In the genomic region with DNA sequence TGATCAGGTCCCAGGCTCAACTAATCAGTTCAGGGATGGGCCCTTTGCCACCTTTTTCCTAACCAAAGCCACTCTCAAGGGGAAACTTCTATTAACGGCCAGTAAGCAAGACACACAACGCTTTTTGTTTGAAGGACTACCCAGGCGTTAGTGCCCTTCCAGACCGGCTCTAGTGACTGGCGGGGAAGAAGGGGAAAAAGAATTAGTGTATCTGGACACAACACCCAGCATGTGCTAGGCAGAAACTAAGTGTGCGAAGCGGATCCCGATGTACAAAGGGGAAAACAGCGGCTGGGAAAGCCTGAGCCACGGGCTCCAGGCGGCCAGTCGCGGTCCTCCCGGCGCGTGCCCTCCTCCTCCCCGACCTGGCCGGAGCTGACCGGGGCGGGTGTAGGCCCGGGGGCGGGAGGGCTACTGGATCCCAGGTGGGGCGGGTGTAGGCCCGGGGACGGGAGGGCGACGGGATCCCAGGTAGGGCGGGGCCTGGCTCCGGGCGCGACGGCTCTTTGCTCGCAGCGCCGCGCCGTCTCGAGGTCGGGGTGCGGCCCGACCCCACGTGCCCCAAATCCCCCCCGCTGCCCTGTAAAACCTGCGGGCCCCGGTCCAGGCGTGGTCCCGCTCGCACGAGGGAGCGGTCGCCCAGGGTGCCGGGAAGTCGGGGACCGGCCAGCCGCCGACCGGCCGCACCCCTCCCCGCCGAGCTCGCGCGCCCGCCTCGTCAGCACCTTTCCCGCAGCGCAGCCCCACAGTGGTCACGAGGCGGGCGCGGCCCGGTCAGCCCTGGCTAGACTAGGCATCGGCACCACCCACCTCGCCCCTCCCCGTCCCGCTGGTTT, we compare ENCODE assay signal across 8 cellular contexts. TPM values are rescaled to one million over a fixed set of nuclear protein-coding genes. Genes with fewer than 3 reads are reported as not detected.
A peak's percentile ranks its signal among the peaks of the same experiment; 100 is the strongest.
DNase-seq lines count a peak whose midpoint lies in the region; ATAC-seq and TF ChIP-seq lines count a peak whose summit lies in the region.

No MANE protein-coding gene starts in this region.

- TF ChIP-seq RAD21 in neural cell (conservative IDR thresholded peaks at IDR 0.05) = no peak

- H3K9me3 ChIP-seq in Loucy (ENCODE audit: insufficient read depth, low read depth, low read length) (no peaks in the 10 kb centered on the region), neural cell (ENCODE audit: low read length) (no peaks in the 10 kb centered on the region)

- H3K9me3 Mint-ChIP-seq in activated CD8-positive, alpha-beta T cell treated with anti-CD3 and anti-CD28 coated beads for 36 hours = no peaks in the 10 kb centered on the region

- no peak for TF ChIP-seq CTCF in Loucy (conservative IDR thresholded peaks at IDR 0.05; ENCODE audit: low read length)
- TF ChIP-seq CTCF in activated CD8-positive, alpha-beta T cell treated with anti-CD3 and anti-CD28 coated beads for 36 hours (IDR thresholded peaks at IDR 0.05) = no peak
- TF ChIP-seq CTCF in fibroblast of mammary gland (conservative IDR thresholded peaks at IDR 0.05; ENCODE audit: control insufficient read depth, insufficient read depth, low read depth, low read length) = no peak
- no peak for TF ChIP-seq CTCF in neural cell (IDR thresholded peaks at IDR 0.05; ENCODE audit: poor library complexity, severe bottlenecking)

- peak overlapping the region; percentile 76 for H3K27ac ChIP-seq in neural cell (ENCODE audit: low read length)

- H3K9ac ChIP-seq in Loucy (ENCODE audit: low read depth, low read length, poor library complexity, severe bottlenecking) = peak overlapping the region; percentile 99
- peak overlapping the region; percentile 84 for H3K9ac ChIP-seq in neural cell (ENCODE audit: low read length)

- peaks cover 31% of the 10 kb centered on the region for H3K4me1 ChIP-seq in Loucy (ENCODE audit: insufficient read depth, low read length, poor library complexity, severe bottlenecking)

- H3K79me2 ChIP-seq in Loucy (ENCODE audit: insufficient read depth, low read length) = peaks cover 13% of the 10 kb centered on the region
- H3K79me2 ChIP-seq in neural cell (replicated peaks; ENCODE audit: insufficient read depth, low read length) = no peaks in the 10 kb centered on the region

- H2AFZ ChIP-seq in Loucy (ENCODE audit: low read length) (peak overlapping the region; percentile 70), neural cell (ENCODE audit: low read depth, low read length) (peak overlapping the region; percentile 80)

- intact Hi-C loops in activated CD8-positive, alpha-beta T cell treated with anti-CD3 and anti-CD28 coated beads for 36 hours (cut with micrococcal nuclease) = loop anchor here (2.0 to 5.0 kb wide), 2 partner anchors 50 to 227 kb away; a partner anchor contains a TSS

- peak; percentile 22 for ATAC-seq in activated CD8-positive, alpha-beta T cell treated with anti-CD3 and anti-CD28 coated beads for 36 hours

- H3F3A ChIP-seq in Loucy (ENCODE audit: low read depth) (no peaks in the 10 kb centered on the region), neural cell (ENCODE audit: insufficient read depth, low read length, poor library complexity, severe bottlenecking) (no peaks in the 10 kb centered on the region)

- H3K4me2 ChIP-seq in Loucy (ENCODE audit: low read depth, low read length, poor library complexity, severe bottlenecking) (peak overlapping the region; percentile 90), neural cell (ENCODE audit: low read length) (peak overlapping the region; percentile 73)

- H3K4me3 ChIP-seq in H7 (ENCODE audit: insufficient read depth, low read depth, low read length) = peak overlapping the region; percentile 57
- peak overlapping the region; percentile 98 for H3K4me3 ChIP-seq in Loucy (ENCODE audit: low read length, poor library complexity, severe bottlenecking)
- peak overlapping the region; percentile 53 for H3K4me3 ChIP-seq in fibroblast of mammary gland (ENCODE audit: control insufficient read depth, low read depth, low read length)
- H3K4me3 ChIP-seq in neural cell (ENCODE audit: low read length) = peak overlapping the region; percentile 76

- H3K9me2 ChIP-seq in Loucy (replicated peaks; ENCODE audit: low read depth, low read length) (no peaks in the 10 kb centered on the region), neural cell (ENCODE audit: insufficient read depth, low read length) (no peaks in the 10 kb centered on the region)

- H3K27me3 ChIP-seq in H7 (ENCODE audit: control insufficient read depth, insufficient read depth, low read length) = no peaks in the 10 kb centered on the region
- H3K27me3 ChIP-seq in Loucy (ENCODE audit: insufficient read depth, low read length, poor library complexity, severe bottlenecking) = no peaks in the 10 kb centered on the region
- H3K27me3 ChIP-seq in neural cell (ENCODE audit: insufficient read depth, low read depth, low read length) = no peaks in the 10 kb centered on the region

- H3K27me3 Mint-ChIP-seq in activated CD8-positive, alpha-beta T cell treated with anti-CD3 and anti-CD28 coated beads for 36 hours = no peaks in the 10 kb centered on the region

- H3K4me1 Mint-ChIP-seq in activated CD8-positive, alpha-beta T cell treated with anti-CD3 and anti-CD28 coated beads for 36 hours (ENCODE audit: low read depth) = peaks cover 70% of the 10 kb centered on the region

- H3K27ac Mint-ChIP-seq in activated CD8-positive, alpha-beta T cell treated with anti-CD3 and anti-CD28 coated beads for 36 hours = peak overlapping the region; percentile 100

- H3K36me3 Mint-ChIP-seq in activated CD8-positive, alpha-beta T cell treated with anti-CD3 and anti-CD28 coated beads for 36 hours (ENCODE audit: low read depth) = peaks cover 9% of the 10 kb centered on the region

- H3K4me3 Mint-ChIP-seq in activated CD8-positive, alpha-beta T cell treated with anti-CD3 and anti-CD28 coated beads for 36 hours = peak overlapping the region; percentile 86

- CTCF ChIA-PET in activated CD8-positive, alpha-beta T cell treated with anti-CD3 and anti-CD28 coated beads for 36 hours (lab: Charles Lee) = interaction anchor here (1.0 to 14.0 kb wide), 16 partner anchors 9 to 229 kb away, joined by 3 to 215 read pairs (median 4); a partner anchor contains a TSS

- DNase-seq in NCI-H510A (lab: John Stamatoyannopoulos, UW) = peak; percentile 65
- no peak for DNase-seq in NCI-H510A treated with DMSO at 0.1 percent for 48 hours (lab: John Stamatoyannopoulos, UW)
- peak; percentile 90 for DNase-seq in H7
- no peak for DNase-seq in activated CD8-positive, alpha-beta T cell treated with anti-CD3 and anti-CD28 coated beads for 36 hours
- DNase-seq in fibroblast of mammary gland (ENCODE audit: low read depth) = peak; percentile 42
- no peak for DNase-seq in superior temporal gyrus (ENCODE audit: extremely low spot score)

- H3K36me3 ChIP-seq in H7 (replicated peaks; ENCODE audit: control insufficient read depth, insufficient read depth, low read length) = no peaks in the 10 kb centered on the region
- no peaks in the 10 kb centered on the region for H3K36me3 ChIP-seq in Loucy (ENCODE audit: insufficient read depth, low read length)
- H3K36me3 ChIP-seq in neural cell (ENCODE audit: insufficient read depth, low read length) = no peaks in the 10 kb centered on the region

- H4K20me1 ChIP-seq in Loucy (ENCODE audit: insufficient read depth, low read length, poor library complexity, severe bottlenecking) = no peaks in the 10 kb centered on the region
- H4K20me1 ChIP-seq in neural cell (ENCODE audit: insufficient read depth) = no peaks in the 10 kb centered on the region

- POLR2A ChIA-PET in activated CD8-positive, alpha-beta T cell treated with anti-CD3 and anti-CD28 coated beads for 36 hours (lab: Charles Lee) = interaction anchor here (1.0 to 38.3 kb wide), 15 partner anchors 10 to 240 kb away, joined by 3 to 955 read pairs (median 6); a partner anchor contains a TSS

- TF ChIP-seq EP300 in neural cell (conservative IDR thresholded peaks at IDR 0.05; ENCODE audit: poor library complexity, severe bottlenecking) = no peak

TF ChIP-seq in neural cell, 6 proteins besides CTCF, POLR2A, EP300 and RAD21:
- TF ChIP-seq POLR2AphosphoS5 (IDR thresholded peaks at IDR 0.05) (peak; percentile 67), SMC3 (conservative IDR thresholded peaks at IDR 0.05; ENCODE audit: poor library complexity) (no peak)

RNA-seq across cellular contexts. Expression of a gene that starts 48.8 kb away (rescaled TPM):
- total RNA-seq in H7 (2014; rRNA removed; shearing (Covaris generic)) = 9.3 and 11.4 TPM in 2 replicates
- total RNA-seq in activated CD8-positive, alpha-beta T cell treated with anti-CD3 and anti-CD28 coated beads for 36 hours = 10 to 100 TPM; 19.2 to 24.6 TPM
- 8.6 and 14.4 TPM in 2 replicates for polyA plus RNA-seq in neural cell
- polyA minus RNA-seq in neural cell = 32.1 and 34.1 TPM in 2 replicates

RNA-seq across cellular contexts. Expression of a gene that starts 54.7 kb away (rescaled TPM):
- total RNA-seq in H7 (2014; rRNA removed; shearing (Covaris generic)) = 52.6 and 63.2 TPM in 2 replicates
- 100 to 1,000 TPM; 470 to 489 TPM for total RNA-seq in activated CD8-positive, alpha-beta T cell treated with anti-CD3 and anti-CD28 coated beads for 36 hours
- 33.3 and 42.5 TPM in 2 replicates for polyA plus RNA-seq in neural cell
- 30.7 and 39.9 TPM in 2 replicates for polyA minus RNA-seq in neural cell

Comparison
In these comparisons a context has a peak if more than half of its experiments do, and no peak if none do; other contexts are left out.
1. DNase-seq: peak in NCI-H510A (single experiment), H7 (single experiment) and fibroblast of mammary gland (single experiment); none in NCI-H510A treated with DMSO at 0.1 percent for 48 hours (single experiment), activated CD8-positive, alpha-beta T cell treated with anti-CD3 and anti-CD28 coated beads for 36 hours (single experiment) and superior temporal gyrus (single experiment).
2. Peak in every context shown above with its lines, with median percentiles within 50 percentile points of each other: H3K4me3 ChIP-seq.